13 cellular contexts compared by ENCODE assay signal in the genomic region with DNA sequence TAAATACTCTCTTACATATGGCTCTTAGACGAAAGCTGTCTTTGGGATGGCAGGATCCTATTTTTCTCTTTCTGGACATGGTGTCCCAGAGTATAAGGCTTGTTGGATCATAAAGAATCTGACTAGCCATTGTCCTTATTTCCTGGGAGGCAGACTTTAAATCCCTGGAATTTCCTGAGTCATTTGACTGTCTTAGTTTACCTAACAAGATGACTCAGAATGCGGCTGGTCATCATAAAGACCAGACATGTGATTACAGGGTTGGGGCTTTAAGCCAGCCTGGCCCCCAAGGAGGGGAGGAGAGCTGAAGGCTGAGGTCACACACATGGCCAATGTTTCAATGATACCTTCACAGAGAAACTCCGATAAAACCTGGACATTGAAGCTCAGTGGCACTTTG. TPM values are rescaled to one million over a fixed set of nuclear protein-coding genes. Genes with fewer than 3 reads are reported as not detected.
DNase-seq lines count a peak whose midpoint lies in the region; ATAC-seq, FAIRE-seq and TF ChIP-seq lines count a peak whose summit lies in the region.
"Had no signal": no experiment of that assay in that cellular context is flagged by ENCODE, and none has a peak within 500 bp of the region (broad histone marks: within the 10 kb centered on the region; RNA-seq: fewer than 3 reads in every experiment).

No MANE protein-coding gene starts in this region.

- H3K4me3 ChIP-seq in AG10803 (ENCODE audit: low read length) = no peak overlapping the region
- no peak overlapping the region for H3K4me3 ChIP-seq in K562
- H3K4me3 ChIP-seq: prostate gland had no signal

- no peak overlapping the region for H2AFZ ChIP-seq in K562 (ENCODE audit: low read depth, low read length)

- TF ChIP-seq POLR2A in K562 (conservative IDR thresholded peaks at IDR 0.05) = no peak

- POLR2A ChIA-PET in K562 (lab: Yijun Ruan, JAX) = interaction anchor here (0.6 kb wide), 2 partner anchors 42 to 57 kb away, joined by 3 read pairs; no protein-coding TSS in a partner anchor

- no peaks in the 10 kb centered on the region for H3K79me2 ChIP-seq in K562 (ENCODE audit: control insufficient read depth, insufficient read depth, low read length)

- H3K27me3 ChIP-seq in K562 (ENCODE audit: control insufficient read depth in 2 of 2, insufficient read depth in 2 of 2, low read length in 2 of 2) = peaks cover 0 to 18% of the 10 kb centered on the region in 2 experiments; a peak in 2 of 5 replicates

- ATAC-seq in K562 (no peak), HG02642 (IDR thresholded peaks at IDR 0.05; ENCODE audit: poor library complexity, unreplicated experiment) (no peak), HG02571 (IDR thresholded peaks at IDR 0.05; ENCODE audit: unreplicated experiment) (no peak)

- peaks cover 5 to 6% of the 10 kb centered on the region in 2 experiments; a peak in 2 of 5 replicates for H3K4me1 ChIP-seq in K562 (replicated peaks in 1 of 2; ENCODE audit: control insufficient read depth in 2 of 2, insufficient read depth in 2 of 2, low read length in 2 of 2)
- H3K4me1 ChIP-seq: prostate gland had no signal

- no peak for FAIRE-seq in K562 (lab: Jason Lieb, UNC)
- FAIRE-seq: G401.6 had no signal

- no TSS peak for BruUV-seq in K562 (replicated peaks; lab: Mats Ljungman, UMichigan)

- H3K36me3 ChIP-seq in K562 (ENCODE audit: control insufficient read depth, insufficient read depth, low read length) = no peaks in the 10 kb centered on the region
- H3K36me3 ChIP-seq: prostate gland had no signal

- WGBS in K562 (ENCODE audit: insufficient coverage, low coverage, missing lambda C conversion rate) = 0% methylated on average over 3 of the region's 3 CpGs

- H3K9ac ChIP-seq in K562 (ENCODE audit: insufficient read depth in 1 of 2, low read depth in 2 of 2, low read length in 2 of 2) = no peak overlapping the region

- H3K4me2 ChIP-seq in K562 (ENCODE audit: insufficient read depth, low read length) = no peak overlapping the region

- TF ChIP-seq EP300 in K562 (IDR thresholded peaks at IDR 0.05; ENCODE audit: low read length) = 0 out of 2 replicates have a peak, but pooled peaks have one; percentile 19

- no peak overlapping the region for H3K27ac ChIP-seq in K562 (ENCODE audit: extremely low read depth, low read depth, low read length)
- H3K27ac ChIP-seq: prostate gland had no signal

- TF ChIP-seq CTCF in AG10803 (conservative IDR thresholded peaks at IDR 0.05; ENCODE audit: low read length) (no peak), K562 (IDR thresholded peaks at IDR 0.05 in 2 of 3, conservative IDR thresholded peaks at IDR 0.05 in 1 of 3; ENCODE audit: insufficient read depth in 2 of 3, low read depth in 1 of 3, low read length in 3 of 3) (no peak), GM13977 (IDR thresholded peaks at IDR 0.05; ENCODE audit: extremely low read depth, insufficient read depth, missing control alignments) (no peak)

- CTCF ChIA-PET in K562 (lab: Yijun Ruan, JAX; ENCODE audit: low intra/inter-chr PET ratio) = no interaction called here

- H3K9me3 ChIP-seq in K562 (replicated peaks; ENCODE audit: control insufficient read depth, insufficient read depth, low read depth, low read length) = no peaks in the 10 kb centered on the region
- H3K9me3 ChIP-seq: prostate gland had no signal

- intact Hi-C loops in K562 (cut with micrococcal nuclease) = no loop called here

- H4K20me1 ChIP-seq in K562 (replicated peaks; ENCODE audit: control insufficient read depth, insufficient read depth, low read length) = no peaks in the 10 kb centered on the region; the same call in 1 of the 2 replicates

- DNase-seq in AG10803 (ENCODE audit: low read depth) = peak; percentile 62
- peak; percentile 35 for DNase-seq in HT-29 (ENCODE audit: low spot score)
- DNase-seq in K562 (ENCODE audit: extremely low read depth in 1 of 4, low spot score in 3 of 4) = peak in 2 of 4 experiments; percentile 14 to 16
- DNase-seq in kidney glomerular epithelial cell (lab: John Stamatoyannopoulos, UW) = peak; percentile 61
- DNase-seq in GM13977 (ENCODE audit: low spot score) = no peak
- no peak for DNase-seq in NCI-H345 treated with DMSO at 0.1 percent for 48 hours (lab: John Stamatoyannopoulos, UW; ENCODE audit: unreplicated experiment)
- DNase-seq: NCI-H2227 treated with DMSO at 0.1 percent for 48 hours; stimulated activated naive CD4-positive, alpha-beta T cell had no signal

- H3K9me1 ChIP-seq in K562 (ENCODE audit: control insufficient read depth, insufficient read depth, low read length) = no peaks in the 10 kb centered on the region

- in situ Hi-C loops in K562 (cut with MboI) = no loop called here
- in situ Hi-C loops in GM13977 (cut with MboI; ENCODE audit: low pct_unique_long_range_greater_than_20kb, low sequenced_read_pairs, unreplicated experiment) = no loop called here

- no peak for TF ChIP-seq RAD21 in K562 (CRISPR knock-in tag; conservative IDR thresholded peaks at IDR 0.05 in 1 of 2, IDR thresholded peaks at IDR 0.05 in 1 of 2)

TF ChIP-seq in K562, 482 proteins besides CTCF, POLR2A, EP300 and RAD21 (continues in another document):
- TF ChIP-seq RB1 (IDR thresholded peaks at IDR 0.05; ENCODE audit: low read depth) (no peak), MEIS2 (IDR thresholded peaks at IDR 0.05; ENCODE audit: partially characterized antibody) (no peak), FOSL1 (tag; conservative IDR thresholded peaks at IDR 0.05) (peak; percentile 91), ARID1B (IDR thresholded peaks at IDR 0.05) (peak; percentile 62), GTF2A2 (tag; IDR thresholded peaks at IDR 0.05) (no peak), CBFA2T3 (IDR thresholded peaks at IDR 0.05) (peak; percentile 27; the same call in 1 of the 2 replicates), FOXA3 (CRISPR knock-in tag; conservative IDR thresholded peaks at IDR 0.05 in 1 of 2, IDR thresholded peaks at IDR 0.05 in 1 of 2) (peak; percentile 47 to 91; a peak in 3 of 4 replicates), TEAD4 (IDR thresholded peaks at IDR 0.05; ENCODE audit: low read length) (0 out of 2 replicates have a peak, but pooled peaks have one; percentile 7), TEAD4 (CRISPR knock-in tag; IDR thresholded peaks at IDR 0.05; ENCODE audit: borderline replicate concordance) (no peak)
- TF ChIP-seq, protein P1, sequence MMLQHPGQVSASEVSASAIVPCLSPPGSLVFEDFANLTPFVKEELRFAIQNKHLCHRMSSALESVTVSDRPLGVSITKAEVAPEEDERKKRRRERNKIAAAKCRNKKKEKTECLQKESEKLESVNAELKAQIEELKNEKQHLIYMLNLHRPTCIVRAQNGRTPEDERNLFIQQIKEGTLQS (IDR thresholded peaks at IDR 0.05) = peak; percentile 84
- TF ChIP-seq, protein P1 (CRISPR knock-in tag; conservative IDR thresholded peaks at IDR 0.05) = no peak
- TF ChIP-seq, protein P2, sequence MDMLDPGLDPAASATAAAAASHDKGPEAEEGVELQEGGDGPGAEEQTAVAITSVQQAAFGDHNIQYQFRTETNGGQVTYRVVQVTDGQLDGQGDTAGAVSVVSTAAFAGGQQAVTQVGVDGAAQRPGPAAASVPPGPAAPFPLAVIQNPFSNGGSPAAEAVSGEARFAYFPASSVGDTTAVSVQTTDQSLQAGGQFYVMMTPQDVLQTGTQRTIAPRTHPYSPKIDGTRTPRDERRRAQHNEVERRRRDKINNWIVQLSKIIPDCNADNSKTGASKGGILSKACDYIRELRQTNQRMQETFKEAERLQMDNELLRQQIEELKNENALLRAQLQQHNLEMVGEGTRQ (CRISPR knock-in tag; IDR thresholded peaks at IDR 0.05) = no peak
- TF ChIP-seq, protein P3, sequence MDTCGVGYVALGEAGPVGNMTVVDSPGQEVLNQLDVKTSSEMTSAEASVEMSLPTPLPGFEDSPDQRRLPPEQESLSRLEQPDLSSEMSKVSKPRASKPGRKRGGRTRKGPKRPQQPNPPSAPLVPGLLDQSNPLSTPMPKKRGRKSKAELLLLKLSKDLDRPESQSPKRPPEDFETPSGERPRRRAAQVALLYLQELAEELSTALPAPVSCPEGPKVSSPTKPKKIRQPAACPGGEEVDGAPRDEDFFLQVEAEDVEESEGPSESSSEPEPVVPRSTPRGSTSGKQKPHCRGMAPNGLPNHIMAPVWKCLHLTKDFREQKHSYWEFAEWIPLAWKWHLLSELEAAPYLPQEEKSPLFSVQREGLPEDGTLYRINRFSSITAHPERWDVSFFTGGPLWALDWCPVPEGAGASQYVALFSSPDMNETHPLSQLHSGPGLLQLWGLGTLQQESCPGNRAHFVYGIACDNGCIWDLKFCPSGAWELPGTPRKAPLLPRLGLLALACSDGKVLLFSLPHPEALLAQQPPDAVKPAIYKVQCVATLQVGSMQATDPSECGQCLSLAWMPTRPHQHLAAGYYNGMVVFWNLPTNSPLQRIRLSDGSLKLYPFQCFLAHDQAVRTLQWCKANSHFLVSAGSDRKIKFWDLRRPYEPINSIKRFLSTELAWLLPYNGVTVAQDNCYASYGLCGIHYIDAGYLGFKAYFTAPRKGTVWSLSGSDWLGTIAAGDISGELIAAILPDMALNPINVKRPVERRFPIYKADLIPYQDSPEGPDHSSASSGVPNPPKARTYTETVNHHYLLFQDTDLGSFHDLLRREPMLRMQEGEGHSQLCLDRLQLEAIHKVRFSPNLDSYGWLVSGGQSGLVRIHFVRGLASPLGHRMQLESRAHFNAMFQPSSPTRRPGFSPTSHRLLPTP (IDR thresholded peaks at IDR 0.05; ENCODE audit: borderline replicate concordance, extremely low read depth, insufficient read length) = no peak

RNA-seq across cellular contexts. Expression of a gene that starts 37.2 kb away (rescaled TPM):
- total RNA-seq in HT-29 (2014; rRNA removed; shearing (Covaris generic)) = not detected in 2 replicates
- total RNA-seq in K562 (2011; cell fraction: chromatin; rRNA removed; ENCODE audit: low replicate concordance) = not detected in 2 replicates
- total RNA-seq in K562 (2011; cell fraction: nucleolus; rRNA removed) = not detected in 2 replicates
- not detected in 2 replicates for total RNA-seq in K562 (2011; cell fraction: nucleoplasm; rRNA removed)
- total RNA-seq in K562 (2014; rRNA removed) (not detected in 2 replicates), K562 (2014; rRNA removed; fragmentation: Illumina TruSeq; extraction: Trizol) (not detected in 2 replicates), K562 (2015; rRNA removed; fragmentation: Illumina TruSeq; extraction: Trizol) (not detected in 2 replicates), K562 (2021) (not detected in 2 replicates)
- polyA plus RNA-seq in K562 (2011; rRNA removed) (not detected in 2 replicates), K562 (2014; fragmentation: Illumina TruSeq; extraction: Trizol) (not detected in 2 replicates), K562 (2014; fragmentation: Nextera tagmentation; extraction: Ambion mirVana) (not detected), K562 (2014; rRNA removed) (not detected in 2 replicates)
- polyA plus RNA-seq in K562 (2011; cell fraction: cytosol; rRNA removed) = not detected in 2 replicates
- not detected in 2 replicates for polyA plus RNA-seq in K562 (2011; cell fraction: nucleus; rRNA removed)
- polyA plus RNA-seq in K562 (2012) = not detected in 2 replicates
- polyA minus RNA-seq in K562 (2011; rRNA and poly(A)+ RNA removed) = not detected in 2 replicates
- polyA minus RNA-seq in K562 (2011; cell fraction: cytosol; rRNA and poly(A)+ RNA removed) = not detected in 2 replicates
- not detected in 2 replicates for polyA minus RNA-seq in K562 (2011; cell fraction: nucleus; rRNA and poly(A)+ RNA removed)
- polyA plus RNA-seq: adipose tissue had no signal

Comparison
In these comparisons a context has a peak if more than half of its experiments do, and no peak if none do; other contexts are left out.
1. DNase-seq: peak in AG10803 (single experiment), HT-29 (single experiment) and kidney glomerular epithelial cell (single experiment); none in GM13977 (single experiment) and NCI-H345 treated with DMSO at 0.1 percent for 48 hours (single experiment).